ENCODE assay signal across 8 cellular contexts in genomic region chr11:119284344-119285157, GRCh38. TPM values are rescaled to one million over a fixed set of nuclear protein-coding genes. Genes with fewer than 3 reads are reported as not detected.
DNase-seq lines count a peak whose midpoint lies in the region; ATAC-seq, FAIRE-seq and TF ChIP-seq lines count a peak whose summit lies in the region.

No MANE protein-coding gene starts in this region.

- in situ Hi-C loops in astrocyte of the spinal cord (cut with HindIII; ENCODE audit: low sequenced_read_pairs), result no loop called here

- DNase-seq in Ammon's horn (ENCODE audit: low spot score) (peak; percentile 35), GM10266 (ENCODE audit: extremely low spot score) (peak; percentile 58), NCI-H2196 treated with DMSO at 0.1 percent for 48 hours (lab: John Stamatoyannopoulos, UW; ENCODE audit: unreplicated experiment) (peak; percentile 34), astrocyte of the spinal cord (ENCODE audit: low read depth, low spot score) (peak; percentile 55), kidney (no peak)

- H3K4me1 ChIP-seq in kidney (ENCODE audit: control insufficient read depth in 1 of 2, insufficient read depth in 1 of 2, low read depth in 1 of 2, low read length in 2 of 2), result peaks cover 0 to 2% of the 10 kb centered on the region in 2 donors

- no peaks in the 10 kb centered on the region for H3K9me3 ChIP-seq in kidney (ENCODE audit: control insufficient read depth in 1 of 2, low read length in 2 of 2)

- TF ChIP-seq CTCF in GM10266 (IDR thresholded peaks at IDR 0.05; ENCODE audit: control insufficient read depth, insufficient read depth, low read depth, missing control alignments) (peak; percentile 54), astrocyte of the spinal cord (IDR thresholded peaks at IDR 0.05; ENCODE audit: low read depth, low read length) (peak; percentile 48), kidney (IDR thresholded peaks at IDR 0.05; ENCODE audit: borderline replicate concordance, extremely low read depth, insufficient read depth) (peak; percentile 30)

- no peak overlapping the region for H3K27ac ChIP-seq in kidney (ENCODE audit: low read depth in 2 of 2, low read length in 2 of 2)

- ATAC-seq in GM19328 (IDR thresholded peaks at IDR 0.05; ENCODE audit: unreplicated experiment), result no peak
- ATAC-seq in GM19035 (IDR thresholded peaks at IDR 0.05; ENCODE audit: unreplicated experiment), result no peak
- ATAC-seq in HG02981 (IDR thresholded peaks at IDR 0.05; ENCODE audit: unreplicated experiment), result no peak

- H3K36me3 ChIP-seq in kidney (ENCODE audit: control insufficient read depth in 1 of 2, insufficient read depth in 2 of 2, low read length in 2 of 2), result peaks cover 2 to 6% of the 10 kb centered on the region in 2 donors

- H3K4me3 ChIP-seq in astrocyte of the spinal cord (ENCODE audit: low read depth, low read length) (no peak overlapping the region), kidney (ENCODE audit: low read length in 2 of 2) (no peak overlapping the region)

- intact Hi-C loops in kidney (cut with DNase I), result no loop called here

- no peak overlapping the region for H3K9ac ChIP-seq in kidney (ENCODE audit: low read length in 2 of 2)

- FAIRE-seq in kidney (lab: Jason Lieb, UNC), result peak; percentile 60

RNA-seq across cellular contexts. Expression of gene MCAM, which starts 32.4 kb away (rescaled TPM):
- total RNA-seq in kidney, result 137 TPM
- polyA plus RNA-seq in kidney (ENCODE audit: insufficient read depth, low read depth, low replicate concordance), result 42.1 TPM

RNA-seq across cellular contexts. Expression of gene RNF26, which starts 49.8 kb away (rescaled TPM):
- total RNA-seq in kidney, result 23.5 TPM
- 18.2 TPM for polyA plus RNA-seq in kidney (ENCODE audit: insufficient read depth, low read depth, low replicate concordance)

RNA-seq across cellular contexts. Expression of gene C1QTNF5, which starts 56.1 kb away (rescaled TPM):
- total RNA-seq in kidney, result 42.8 TPM
- polyA plus RNA-seq in kidney (ENCODE audit: insufficient read depth, low read depth, low replicate concordance), result 40.4 TPM
